In the genomic region with DNA sequence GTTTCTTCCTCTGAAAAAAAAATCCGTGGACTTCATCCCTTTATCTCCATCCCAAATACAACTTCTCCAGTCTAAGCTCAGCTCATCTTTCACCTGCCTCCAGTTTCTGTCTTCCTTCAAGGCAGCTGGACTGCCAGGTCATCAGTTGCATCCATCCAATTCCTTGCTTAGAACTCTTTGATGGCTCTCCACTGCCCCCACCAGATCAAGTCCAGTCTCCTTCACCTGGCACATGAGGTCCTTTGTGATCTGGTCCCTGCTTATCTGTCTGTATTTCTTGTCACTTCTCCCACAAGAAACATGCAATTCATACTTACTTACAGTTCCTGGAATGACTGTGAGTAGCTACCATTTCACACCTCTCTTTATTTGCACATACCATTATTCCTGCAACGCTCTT, we compare ENCODE assay signal across 11 cellular contexts. TPM values are rescaled to one million over a fixed set of nuclear protein-coding genes. Genes with fewer than 3 reads are reported as not detected.
DNase-seq lines count a peak whose midpoint lies in the region; ATAC-seq and TF ChIP-seq lines count a peak whose summit lies in the region.
"Had no signal": no experiment of that assay in that cellular context is flagged by ENCODE, and none has a peak within 500 bp of the region (broad histone marks: within the 10 kb centered on the region; RNA-seq: fewer than 3 reads in every experiment).

No MANE protein-coding gene starts in this region.

- no peaks in the 10 kb centered on the region for H3F3A ChIP-seq in GM23248 (ENCODE audit: insufficient read depth)

- no peak overlapping the region for H2AFZ ChIP-seq in GM23248

- peak; percentile 21 for DNase-seq in AG10803 (ENCODE audit: low read depth)
- peak; percentile 16 for DNase-seq in GM23248
- peak; percentile 8 for DNase-seq in RWPE1 (ENCODE audit: low spot score)
- peak; percentile 2 for DNase-seq in glomerular visceral epithelial cell (ENCODE audit: extremely low spot score)
- DNase-seq in activated CD8-positive, alpha-beta memory T cell treated with anti-CD3 and anti-CD28 coated beads, Interleukin-2, amount 50 U/mL, for 48 hours = no peak
- no peak for DNase-seq in stimulated activated CD4-positive, alpha-beta T cell treated with anti-CD3 and anti-CD28 coated beads, Interleukin-4, amount 100 ng/mL, for 24 hours
- DNase-seq in activated naive CD8-positive, alpha-beta T cell treated with anti-CD3 and anti-CD28 coated beads, Interleukin-2, amount 50 U/mL, for 24 hours = no peak
- DNase-seq: activated CD4-positive, CD25-positive, alpha-beta regulatory T cell; activated gamma-delta T cell treated with Interleukin-2 at 50 U/mL for 16 hours; mesenchymal stem cell had no signal

- no peaks in the 10 kb centered on the region for H3K4me1 Mint-ChIP-seq in activated naive CD8-positive, alpha-beta T cell treated with anti-CD3 and anti-CD28 coated beads, Interleukin-2, amount 50 U/mL, for 24 hours

- CTCF ChIA-PET in RWPE1 (lab: Yijun Ruan, JAX) = interaction anchor here (0.6 kb wide), 2 partner anchors 57 to 480 kb away, joined by 3 read pairs; no protein-coding TSS in a partner anchor

- TF ChIP-seq CTCF in AG10803 (conservative IDR thresholded peaks at IDR 0.05; ENCODE audit: low read length) (peak; percentile 46), RWPE1 (conservative IDR thresholded peaks at IDR 0.05; ENCODE audit: low read depth) (no peak)

- no peak overlapping the region for H3K9ac ChIP-seq in GM23248

- no peaks in the 10 kb centered on the region for H3K4me1 ChIP-seq in GM23248 (ENCODE audit: insufficient read depth)

- no peaks in the 10 kb centered on the region for H3K9me3 ChIP-seq in GM23248 (ENCODE audit: low read depth)

- no peaks in the 10 kb centered on the region for H4K20me1 ChIP-seq in GM23248 (ENCODE audit: insufficient read depth)

- peaks cover 6% of the 10 kb centered on the region for H3K27me3 Mint-ChIP-seq in activated naive CD8-positive, alpha-beta T cell treated with anti-CD3 and anti-CD28 coated beads, Interleukin-2, amount 50 U/mL, for 24 hours

- no peaks in the 10 kb centered on the region for H3K9me2 ChIP-seq in GM23248 (ENCODE audit: insufficient read depth)

- POLR2A ChIA-PET in RWPE1 (lab: Yijun Ruan, JAX; ENCODE audit: low non-redundant PET) = no interaction called here

- H3K4me3 Mint-ChIP-seq in activated naive CD8-positive, alpha-beta T cell treated with anti-CD3 and anti-CD28 coated beads, Interleukin-2, amount 50 U/mL, for 24 hours = no peak overlapping the region

- H3K4me2 ChIP-seq in GM23248 (ENCODE audit: unreplicated experiment) = no peak overlapping the region

- no peak for ATAC-seq in activated naive CD8-positive, alpha-beta T cell treated with anti-CD3 and anti-CD28 coated beads, Interleukin-2, amount 50 U/mL, for 24 hours
- ATAC-seq in GM21737 (IDR thresholded peaks at IDR 0.05; ENCODE audit: unreplicated experiment) = no peak

- H3K4me3 ChIP-seq in AG10803 (ENCODE audit: low read length) (no peak overlapping the region), GM23248 (no peak overlapping the region)

- H3K79me2 ChIP-seq in GM23248 (ENCODE audit: insufficient read depth) = no peaks in the 10 kb centered on the region

- H3K27ac Mint-ChIP-seq in activated naive CD8-positive, alpha-beta T cell treated with anti-CD3 and anti-CD28 coated beads, Interleukin-2, amount 50 U/mL, for 24 hours = no peak overlapping the region

- no peaks in the 10 kb centered on the region for H3K27me3 ChIP-seq in GM23248 (replicated peaks; ENCODE audit: insufficient read depth)

- in situ Hi-C loops in GM23248 (cut with MboI) = loop anchor here (10.0 to 25.0 kb wide), 2 partner anchors 61 to 559 kb away; no protein-coding TSS in a partner anchor

- no peak overlapping the region for H3K27ac ChIP-seq in GM23248
- no peak overlapping the region for H3K27ac ChIP-seq in RWPE1

- 66 to 72% methylated on average over 2 of the region's 2 CpGs for WGBS in GM23248 (ENCODE audit: low coverage in 1 of 2, low lambda C conversion rate in 2 of 2, missing lambda C conversion rate in 2 of 2), 2 experiments

- H3K36me3 Mint-ChIP-seq in activated naive CD8-positive, alpha-beta T cell treated with anti-CD3 and anti-CD28 coated beads, Interleukin-2, amount 50 U/mL, for 24 hours (ENCODE audit: low read depth) = no peaks in the 10 kb centered on the region

- no peaks in the 10 kb centered on the region for H3K36me3 ChIP-seq in GM23248 (ENCODE audit: low read depth)

- no peaks in the 10 kb centered on the region for H3K9me3 Mint-ChIP-seq in activated naive CD8-positive, alpha-beta T cell treated with anti-CD3 and anti-CD28 coated beads, Interleukin-2, amount 50 U/mL, for 24 hours

RNA-seq across cellular contexts. Expression of a gene that starts 33.8 kb away (rescaled TPM):
- total RNA-seq in GM23248 (2014; rRNA removed; shearing (Covaris generic)) = not detected in 2 replicates
- not detected in 2 replicates for polyA plus RNA-seq in GM23248 (2016; fragmentation: Nextera tagmentation; extraction: Ambion mirVana)

RNA-seq across cellular contexts. Expression of a gene that starts 37.2 kb away (rescaled TPM):
- 57.3 and 59.1 TPM in 2 replicates for total RNA-seq in GM23248 (2014; rRNA removed; shearing (Covaris generic))
- 31.8 and 33.6 TPM in 2 replicates for polyA plus RNA-seq in GM23248 (2016; fragmentation: Nextera tagmentation; extraction: Ambion mirVana)

RNA-seq across cellular contexts. Expression of a gene that starts 46.3 kb away (rescaled TPM):
- total RNA-seq in GM23248 (2014; rRNA removed; shearing (Covaris generic)) = not detected in 2 replicates
- polyA plus RNA-seq in GM23248 (2016; fragmentation: Nextera tagmentation; extraction: Ambion mirVana) = not detected in 2 replicates

Comparison
In these comparisons a context has a peak if more than half of its experiments do, and no peak if none do; other contexts are left out.
1. DNase-seq: peak in AG10803 (single experiment), GM23248 (single experiment), RWPE1 (single experiment) and glomerular visceral epithelial cell (single experiment); none in activated CD8-positive, alpha-beta memory T cell treated with anti-CD3 and anti-CD28 coated beads, Interleukin-2, amount 50 U/mL, for 48 hours (single experiment), stimulated activated CD4-positive, alpha-beta T cell treated with anti-CD3 and anti-CD28 coated beads, Interleukin-4, amount 100 ng/mL, for 24 hours (single experiment) and activated naive CD8-positive, alpha-beta T cell treated with anti-CD3 and anti-CD28 coated beads, Interleukin-2, amount 50 U/mL, for 24 hours (single experiment).